In genomic region chr1:6197746-6198427, GRCh38 we compare ENCODE assay signal across 9 cellular contexts. TPM values are rescaled to one million over a fixed set of nuclear protein-coding genes. Genes with fewer than 3 reads are reported as not detected.
DNase-seq lines count a peak whose midpoint lies in the region; ATAC-seq and TF ChIP-seq lines count a peak whose summit lies in the region.
"Had no signal": no experiment of that assay in that cellular context is flagged by ENCODE, and none has a peak within 500 bp of the region (broad histone marks: within the 10 kb centered on the region; RNA-seq: fewer than 3 reads in every experiment).

No MANE protein-coding gene starts in this region.

- H4K20me1 ChIP-seq in neural progenitor cell (ENCODE audit: low read depth): peaks cover 62% of the 10 kb centered on the region

- peak overlapping the region; percentile 71 to 98 (median 92) for H3K27ac Mint-ChIP-seq in CD8-positive, alpha-beta memory T cell
- H3K27ac Mint-ChIP-seq in neural progenitor cell: no peak overlapping the region

- H3K4me1 Mint-ChIP-seq in CD8-positive, alpha-beta memory T cell: peaks cover 42 to 56% (median 55%) of the 10 kb centered on the region in 3 donors
- H3K4me1 Mint-ChIP-seq in neural progenitor cell: peaks cover 31% of the 10 kb centered on the region

- H3K27ac ChIP-seq in CD8-positive, alpha-beta memory T cell (ENCODE audit: low read depth, low read length): peak overlapping the region; percentile 78
- no peak overlapping the region for H3K27ac ChIP-seq in ectodermal cell (ENCODE audit: insufficient read depth, low read depth, low read length, poor library complexity, severe bottlenecking)
- H3K27ac ChIP-seq in neural progenitor cell: no peak overlapping the region

- peak overlapping the region; percentile 57 for H3K4me3 ChIP-seq in CD8-positive, alpha-beta memory T cell (ENCODE audit: low read length)
- H3K4me3 ChIP-seq in ectodermal cell (ENCODE audit: insufficient read depth, low read depth, low read length) (peak overlapping the region; percentile 80), neural progenitor cell (peak overlapping the region; percentile 84)

- no peaks in the 10 kb centered on the region for H3K9me3 Mint-ChIP-seq in CD8-positive, alpha-beta memory T cell
- H3K9me3 Mint-ChIP-seq in neural progenitor cell: no peaks in the 10 kb centered on the region

- H3K4me1 ChIP-seq in CD8-positive, alpha-beta memory T cell (ENCODE audit: insufficient read depth, low read length): peaks cover 35% of the 10 kb centered on the region
- H3K4me1 ChIP-seq in ectodermal cell (ENCODE audit: control insufficient read depth, insufficient read depth, low read length) (peaks cover 13% of the 10 kb centered on the region), neural progenitor cell (peaks cover 19% of the 10 kb centered on the region)

- H3K9me3 ChIP-seq in CD8-positive, alpha-beta memory T cell (ENCODE audit: low read length): no peaks in the 10 kb centered on the region
- H3K9me3 ChIP-seq in ectodermal cell (ENCODE audit: control insufficient read depth, low read length) (no peaks in the 10 kb centered on the region), neural progenitor cell (ENCODE audit: low read depth) (no peaks in the 10 kb centered on the region)

- POLR2A ChIA-PET in CD8-positive, alpha-beta memory T cell (lab: Charles Lee): no interaction called here

- H2AFZ ChIP-seq in neural progenitor cell (replicated peaks): no peak overlapping the region

- peaks cover 2 to 49% (median 13%) of the 10 kb centered on the region in 3 donors for H3K36me3 Mint-ChIP-seq in CD8-positive, alpha-beta memory T cell
- peaks cover 19% of the 10 kb centered on the region for H3K36me3 Mint-ChIP-seq in neural progenitor cell

- peak overlapping the region; percentile 92 for H3K9ac ChIP-seq in neural progenitor cell

- no peak for TF ChIP-seq CTCF in neural progenitor cell (IDR thresholded peaks at IDR 0.05)

- H3K4me3 Mint-ChIP-seq in CD8-positive, alpha-beta memory T cell: peak overlapping the region; percentile 86 to 98 (median 88)
- peak overlapping the region; percentile 92 for H3K4me3 Mint-ChIP-seq in neural progenitor cell

- CTCF ChIA-PET in CD8-positive, alpha-beta memory T cell (lab: Charles Lee): interaction anchor here (0.9 kb wide), 1 partner anchor 10 kb away, joined by 3 read pairs; no protein-coding TSS in a partner anchor

- H3K27me3 Mint-ChIP-seq in CD8-positive, alpha-beta memory T cell: no peaks in the 10 kb centered on the region
- H3K27me3 Mint-ChIP-seq in neural progenitor cell (ENCODE audit: insufficient read depth, low read depth): peaks cover 4% of the 10 kb centered on the region

- H3K27me3 ChIP-seq in CD8-positive, alpha-beta memory T cell (ENCODE audit: insufficient read depth, low read length, poor library complexity, severe bottlenecking): no peaks in the 10 kb centered on the region
- no peaks in the 10 kb centered on the region for H3K27me3 ChIP-seq in ectodermal cell (ENCODE audit: control insufficient read depth, insufficient read depth, low read length, poor library complexity, severe bottlenecking)
- no peaks in the 10 kb centered on the region for H3K27me3 ChIP-seq in neural progenitor cell

- H3F3A ChIP-seq in neural progenitor cell (ENCODE audit: low read depth): peaks cover 22% of the 10 kb centered on the region

- WGBS in ectodermal cell, 2 experiments: 79 to 81% methylated on average over 6 of the region's 6 CpGs

- H3K79me2 ChIP-seq in neural progenitor cell (ENCODE audit: low read depth): peaks cover 66% of the 10 kb centered on the region

- peak overlapping the region; percentile 93 for H3K4me2 ChIP-seq in neural progenitor cell

- H3K36me3 ChIP-seq in CD8-positive, alpha-beta memory T cell (ENCODE audit: insufficient read depth, low read length): peaks cover 24% of the 10 kb centered on the region
- H3K36me3 ChIP-seq in ectodermal cell (ENCODE audit: control insufficient read depth, insufficient read depth, low read length) (peaks cover 17% of the 10 kb centered on the region), neural progenitor cell (peaks cover 18% of the 10 kb centered on the region)

- ATAC-seq in GM18867 (IDR thresholded peaks at IDR 0.05; ENCODE audit: unreplicated experiment): no peak

- DNase-seq in CD8-positive, alpha-beta memory T cell: no peak
- DNase-seq in NCI-H82 (lab: John Stamatoyannopoulos, UW): peak; percentile 61
- DNase-seq in neural progenitor cell (ENCODE audit: low spot score): no peak
- no peak for DNase-seq in GOT3 (lab: John Stamatoyannopoulos, UW)
- no peak for DNase-seq in NCI-H2196 treated with DMSO at 0.1 percent for 48 hours (lab: John Stamatoyannopoulos, UW; ENCODE audit: unreplicated experiment)
- no peak for DNase-seq in activated CD8-positive, alpha-beta memory T cell treated with anti-CD3 and anti-CD28 coated beads, Interleukin-2, amount 50 U/mL, for 4 hours
- DNase-seq: NCI-H446 treated with DMSO at 0.1 percent for 48 hours had no signal

RNA-seq across cellular contexts. Expression of gene RPL22, which starts 1.5 kb away (rescaled TPM):
- total RNA-seq in CD8-positive, alpha-beta memory T cell: 100 to 1,000 TPM; 397 to 449 TPM
- polyA plus RNA-seq in CD8-positive, alpha-beta memory T cell: 213 TPM
- 542 TPM for polyA plus RNA-seq in ectodermal cell (2013, experiment 1 of 4)
- 587 TPM for polyA plus RNA-seq in ectodermal cell (2013, experiment 2 of 4)
- polyA plus RNA-seq in ectodermal cell (2013, experiment 3 of 4): 400 TPM
- polyA plus RNA-seq in ectodermal cell (2013, experiment 4 of 4): 452 TPM
- 261 and 410 TPM in 2 replicates for total RNA-seq in neural progenitor cell (ENCODE audit: low replicate concordance)

RNA-seq across cellular contexts. Expression of gene RNF207, which starts 8.0 kb away (rescaled TPM):
- 10 to 100 TPM; 10.8 to 12.8 TPM for total RNA-seq in CD8-positive, alpha-beta memory T cell
- 0.22 TPM for polyA plus RNA-seq in CD8-positive, alpha-beta memory T cell
- 3.7 TPM for polyA plus RNA-seq in ectodermal cell (2013, experiment 1 of 4)
- polyA plus RNA-seq in ectodermal cell (2013, experiment 2 of 4): 5.1 TPM
- polyA plus RNA-seq in ectodermal cell (2013, experiment 3 of 4): 2.0 TPM
- polyA plus RNA-seq in ectodermal cell (2013, experiment 4 of 4): 4.0 TPM
- 3.1 and 5.9 TPM in 2 replicates for total RNA-seq in neural progenitor cell (ENCODE audit: low replicate concordance)

RNA-seq across cellular contexts. Expression of gene CHD5, which starts 17.8 kb away (rescaled TPM):
- total RNA-seq in CD8-positive, alpha-beta memory T cell: under 1 TPM; 0.61 to 0.82 TPM
- polyA plus RNA-seq in CD8-positive, alpha-beta memory T cell: not detected
- 0.87 TPM for polyA plus RNA-seq in ectodermal cell (2013, experiment 1 of 4)
- 0.59 TPM for polyA plus RNA-seq in ectodermal cell (2013, experiment 2 of 4)
- 0.43 TPM for polyA plus RNA-seq in ectodermal cell (2013, experiment 3 of 4)
- 0.45 TPM for polyA plus RNA-seq in ectodermal cell (2013, experiment 4 of 4)
- total RNA-seq in neural progenitor cell (ENCODE audit: low replicate concordance): 0.17 and 0.22 TPM in 2 replicates

RNA-seq across cellular contexts. Expression of gene ICMT, which starts 37.9 kb away (rescaled TPM):
- 10 to 100 TPM; 79.1 to 79.4 TPM for total RNA-seq in CD8-positive, alpha-beta memory T cell
- polyA plus RNA-seq in CD8-positive, alpha-beta memory T cell: 24.4 TPM
- polyA plus RNA-seq in ectodermal cell (2013, experiment 1 of 4): 107 TPM
- 123 TPM for polyA plus RNA-seq in ectodermal cell (2013, experiment 2 of 4)
- 81.1 TPM for polyA plus RNA-seq in ectodermal cell (2013, experiment 3 of 4)
- 84.0 TPM for polyA plus RNA-seq in ectodermal cell (2013, experiment 4 of 4)
- 88.4 and 118 TPM in 2 replicates for total RNA-seq in neural progenitor cell (ENCODE audit: low replicate concordance)

RNA-seq across cellular contexts. Expression of gene HES3, which starts 46.1 kb away (rescaled TPM):
- total RNA-seq in CD8-positive, alpha-beta memory T cell: not detected
- not detected for polyA plus RNA-seq in CD8-positive, alpha-beta memory T cell
- polyA plus RNA-seq in ectodermal cell (2013, experiment 1 of 4): 22.3 TPM
- polyA plus RNA-seq in ectodermal cell (2013, experiment 2 of 4): 28.2 TPM
- polyA plus RNA-seq in ectodermal cell (2013, experiment 3 of 4): 53.8 TPM
- 47.1 TPM for polyA plus RNA-seq in ectodermal cell (2013, experiment 4 of 4)
- 5.5 and 22.2 TPM in 2 replicates for total RNA-seq in neural progenitor cell (ENCODE audit: low replicate concordance)
